Comparison of ENCODE assay signal across 10 cellular contexts in the genomic region with DNA sequence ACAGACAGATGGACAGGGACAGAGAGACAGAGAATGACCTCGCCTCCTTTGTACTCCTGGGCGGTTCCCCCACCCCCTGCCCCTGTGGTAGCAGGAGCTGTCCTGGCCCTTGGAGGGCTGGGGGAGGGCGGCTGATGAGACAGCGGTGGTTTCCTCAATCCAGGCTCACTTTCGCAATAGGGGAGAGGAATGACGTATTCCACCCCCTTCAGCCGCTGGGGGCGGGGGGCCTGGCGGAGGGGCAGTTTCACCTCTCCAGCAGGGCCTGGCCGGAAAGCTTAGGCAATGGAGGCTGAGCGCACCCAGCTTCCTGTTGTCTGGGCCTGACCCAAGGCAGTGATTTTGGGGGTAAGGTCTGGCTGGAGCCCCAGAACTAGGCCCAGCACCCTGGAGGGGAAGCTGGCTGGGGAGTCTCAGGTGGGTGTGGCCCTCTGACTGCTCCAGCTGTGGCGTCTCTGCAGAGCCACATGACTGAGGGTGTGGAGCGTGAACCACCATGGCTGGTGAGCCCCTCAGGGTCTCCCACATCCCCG. TPM values are rescaled to one million over a fixed set of nuclear protein-coding genes. Genes with fewer than 3 reads are reported as not detected.
DNase-seq lines count a peak whose midpoint lies in the region; ATAC-seq lines count a peak whose summit lies in the region.
"Had no signal": no experiment of that assay in that cellular context is flagged by ENCODE, and none has a peak within 500 bp of the region (broad histone marks: within the 10 kb centered on the region; RNA-seq: fewer than 3 reads in every experiment).

No MANE protein-coding gene starts in this region.

- H3K23ac ChIP-seq in mesendoderm (ENCODE audit: low read length): no peak overlapping the region

- no peaks in the 10 kb centered on the region for H3K36me3 ChIP-seq in Karpas-422 (ENCODE audit: insufficient read depth, low read length)
- H3K36me3 ChIP-seq in mesendoderm (ENCODE audit: control insufficient read depth, insufficient read depth, low read length): no peaks in the 10 kb centered on the region

- peak overlapping the region; percentile 91 for H3K4me3 Mint-ChIP-seq in central memory CD8-positive, alpha-beta T cell

- no peaks in the 10 kb centered on the region for H3K27me3 Mint-ChIP-seq in central memory CD8-positive, alpha-beta T cell

- H3K9me3 Mint-ChIP-seq in central memory CD8-positive, alpha-beta T cell: no peaks in the 10 kb centered on the region

- H3K27ac ChIP-seq in Karpas-422 (ENCODE audit: low read length) (no peak overlapping the region), mesendoderm (ENCODE audit: low read depth, low read length) (no peak overlapping the region)

- DNase-seq in 8988T: peak; percentile 58
- DNase-seq in Karpas-422: peak; percentile 58
- DNase-seq in activated CD4-positive, alpha-beta T cell treated with anti-CD3 and anti-CD28 coated beads for 4 hours: peak; percentile 80 to 81
- DNase-seq in central memory CD8-positive, alpha-beta T cell (ENCODE audit: low spot score in 2 of 2): peak; percentile 73 to 83
- DNase-seq in mesendoderm: peak; percentile 82
- DNase-seq in stimulated activated CD8-positive, alpha-beta memory T cell treated with anti-CD3 and anti-CD28 coated beads, Interleukin-4, amount 100 ng/mL, for 48 hours: peak; percentile 96
- no peak for DNase-seq in NCI-H187 (lab: John Stamatoyannopoulos, UW)

- H4K8ac ChIP-seq in mesendoderm (ENCODE audit: low read depth, low read length): no peak overlapping the region

- no peaks in the 10 kb centered on the region for H3K27me3 ChIP-seq in Karpas-422 (ENCODE audit: low read length)
- no peaks in the 10 kb centered on the region for H3K27me3 ChIP-seq in mesendoderm (ENCODE audit: insufficient read depth, low read length, poor library complexity)

- no peaks in the 10 kb centered on the region for H3K9me3 ChIP-seq in Karpas-422 (ENCODE audit: low read length)

- H2BK15ac ChIP-seq in mesendoderm (replicated peaks; ENCODE audit: low read depth): no peak overlapping the region

- H3K4me1 Mint-ChIP-seq in central memory CD8-positive, alpha-beta T cell: peaks cover 93% of the 10 kb centered on the region

- peak overlapping the region; percentile 59 for H3K56ac ChIP-seq in mesendoderm (ENCODE audit: low read length)

- H2AK5ac ChIP-seq in mesendoderm (ENCODE audit: low read length): no peak overlapping the region

- no peak overlapping the region for H2BK5ac ChIP-seq in mesendoderm (ENCODE audit: low read length)

- H2BK120ac ChIP-seq in mesendoderm (ENCODE audit: low read depth, low read length): no peak overlapping the region

- H3K4ac ChIP-seq in mesendoderm (ENCODE audit: low read depth, low read length): no peak overlapping the region

- no peak overlapping the region for H3K18ac ChIP-seq in mesendoderm (ENCODE audit: low read length)

- no CpG with 5 or more reads among the region's 14 CpGs for WGBS in mesendoderm (ENCODE audit: extremely low coverage, insufficient coverage, low lambda C conversion rate)

- no peaks in the 10 kb centered on the region for H3K9me2 ChIP-seq in Karpas-422 (replicated peaks; ENCODE audit: insufficient read depth, low read length)

- ATAC-seq in GM19463 (IDR thresholded peaks at IDR 0.05; ENCODE audit: unreplicated experiment): peak; percentile 37
- ATAC-seq in central memory CD8-positive, alpha-beta T cell (replicated peaks; ENCODE audit: extremely low read depth, poor library complexity, severe bottlenecking): peak; percentile 47

- H3K9ac ChIP-seq in Karpas-422 (ENCODE audit: low read length) (no peak overlapping the region), mesendoderm (ENCODE audit: low read length) (no peak overlapping the region)

- H3K36me3 Mint-ChIP-seq in central memory CD8-positive, alpha-beta T cell (ENCODE audit: insufficient read depth): peaks cover 43% of the 10 kb centered on the region

- H4K20me1 ChIP-seq in Karpas-422 (ENCODE audit: insufficient read depth, low read depth, low read length): no peaks in the 10 kb centered on the region

- peaks cover 19% of the 10 kb centered on the region for H3K4me1 ChIP-seq in Karpas-422 (ENCODE audit: low read length)
- peaks cover 2% of the 10 kb centered on the region for H3K4me1 ChIP-seq in mesendoderm (ENCODE audit: control insufficient read depth, low read depth, low read length)

- H3K4me3 ChIP-seq in Karpas-422 (ENCODE audit: low read length) (no peak overlapping the region), mesendoderm (ENCODE audit: low read length) (no peak overlapping the region)

- H3K4me2 ChIP-seq in Karpas-422 (ENCODE audit: low read depth, low read length, poor library complexity, severe bottlenecking) (no peak overlapping the region), mesendoderm (ENCODE audit: low read length) (no peak overlapping the region)

- no peak overlapping the region for H4K5ac ChIP-seq in mesendoderm (ENCODE audit: low read length)

- no peaks in the 10 kb centered on the region for H3K79me1 ChIP-seq in mesendoderm (ENCODE audit: low read length)

- H3K27ac Mint-ChIP-seq in central memory CD8-positive, alpha-beta T cell (ENCODE audit: low read depth): peak overlapping the region; percentile 99

- H3K79me2 ChIP-seq in Karpas-422 (ENCODE audit: low read length) (no peaks in the 10 kb centered on the region), mesendoderm (ENCODE audit: control insufficient read depth, insufficient read depth, low read length) (no peaks in the 10 kb centered on the region)

- H2AFZ ChIP-seq in Karpas-422 (ENCODE audit: low read length): no peak overlapping the region

RNA-seq across cellular contexts. Expression of gene FMNL1, which starts 7.4 kb away (rescaled TPM):
- not detected in 2 replicates for total RNA-seq in Karpas-422 (2014; rRNA removed; shearing (Covaris generic); ENCODE audit: low replicate concordance)
- polyA plus RNA-seq in mesendoderm (2013, experiment 1 of 2): 3.0 TPM
- polyA plus RNA-seq in mesendoderm (2013, experiment 2 of 2): 3.6 TPM

RNA-seq across cellular contexts. Expression of gene SPATA32, which starts 32.8 kb away (rescaled TPM):
- not detected in 2 replicates for total RNA-seq in Karpas-422 (2014; rRNA removed; shearing (Covaris generic); ENCODE audit: low replicate concordance)
- polyA plus RNA-seq in mesendoderm (2013, experiment 1 of 2): not detected
- polyA plus RNA-seq in mesendoderm (2013, experiment 2 of 2): not detected
- total RNA-seq: pulmonary artery endothelial cell had no signal
- polyA plus RNA-seq: BJ had no signal

Comparison
In these comparisons a context has a peak if more than half of its experiments do, and no peak if none do; other contexts are left out.
1. DNase-seq: peak in 8988T (single experiment), Karpas-422 (single experiment), activated CD4-positive, alpha-beta T cell treated with anti-CD3 and anti-CD28 coated beads for 4 hours (2 of 2), central memory CD8-positive, alpha-beta T cell (2 of 2), mesendoderm (single experiment) and stimulated activated CD8-positive, alpha-beta memory T cell treated with anti-CD3 and anti-CD28 coated beads, Interleukin-4, amount 100 ng/mL, for 48 hours (single experiment); none in NCI-H187 (0 of 2).